2 cellular contexts compared by ENCODE assay signal in genomic region chr22:29578462-29578861, GRCh38.
TF ChIP-seq lines count a peak whose summit lies in the region.

No MANE protein-coding gene starts in this region.

TF ChIP-seq in HepG2, 621 proteins besides CTCF, POLR2A, EP300 and RAD21:
- TF ChIP-seq ZNF552 (CRISPR knock-in tag; IDR thresholded peaks at IDR 0.05; ENCODE audit: borderline replicate concordance) (no peak), RCOR2 (CRISPR knock-in tag; IDR thresholded peaks at IDR 0.05) (no peak), NCOR1 (IDR thresholded peaks at IDR 0.05; ENCODE audit: borderline replicate concordance, low read length) (no peak), RBFOX2 (IDR thresholded peaks at IDR 0.05; ENCODE audit: low read depth, low read length) (peak; percentile 68), HOXA3 (CRISPR knock-in tag; IDR thresholded peaks at IDR 0.05) (no peak), ZNF232 (CRISPR knock-in tag; IDR thresholded peaks at IDR 0.05; ENCODE audit: borderline replicate concordance) (no peak), SP4 (CRISPR knock-in tag; IDR thresholded peaks at IDR 0.05) (no peak), THAP8 (CRISPR knock-in tag; IDR thresholded peaks at IDR 0.05; ENCODE audit: borderline replicate concordance) (no peak), FOXJ3 (CRISPR knock-in tag; IDR thresholded peaks at IDR 0.05; ENCODE audit: borderline replicate concordance) (no peak), SMARCC2 (IDR thresholded peaks at IDR 0.05) (no peak), ZNF101 (CRISPR knock-in tag; IDR thresholded peaks at IDR 0.05; ENCODE audit: borderline replicate concordance, low read depth) (no peak), ZBTB3 (CRISPR knock-in tag; IDR thresholded peaks at IDR 0.05; ENCODE audit: borderline replicate concordance, low read depth) (no peak), ZNF567 (CRISPR knock-in tag; IDR thresholded peaks at IDR 0.05; ENCODE audit: borderline replicate concordance) (0 out of 2 replicates have a peak, but pooled peaks have one; percentile 57), NR2F1 (CRISPR knock-in tag; IDR thresholded peaks at IDR 0.05) (no peak), PAF1 (CRISPR knock-in tag; IDR thresholded peaks at IDR 0.05) (0 out of 2 replicates have a peak, but pooled peaks have one; percentile 27), MAX (IDR thresholded peaks at IDR 0.05) (no peak), NR2C2 (CRISPR knock-in tag; IDR thresholded peaks at IDR 0.05; ENCODE audit: borderline replicate concordance) (no peak), RFX3 (CRISPR knock-in tag; IDR thresholded peaks at IDR 0.05) (no peak)

TF ChIP-seq in K562, 482 proteins besides CTCF, POLR2A, EP300 and RAD21:
- no peak for TF ChIP-seq NFE2L1 (tag; IDR thresholded peaks at IDR 0.05; ENCODE audit: borderline replicate concordance, low read depth)
- peak; percentile 9 for TF ChIP-seq RBM25 (IDR thresholded peaks at IDR 0.05; ENCODE audit: low read depth, low read length, severe bottlenecking)
- TF ChIP-seq DPF2 (IDR thresholded peaks at IDR 0.05): no peak
- no peak for TF ChIP-seq KDM2B (CRISPR knock-in tag; IDR thresholded peaks at IDR 0.05)
- TF ChIP-seq FOXK2 (conservative IDR thresholded peaks at IDR 0.05 in 1 of 2, IDR thresholded peaks at IDR 0.05 in 1 of 2; ENCODE audit: low read depth in 2 of 2): no peak
- TF ChIP-seq MCM7 (IDR thresholded peaks at IDR 0.05): no peak
- TF ChIP-seq SMARCA5 (IDR thresholded peaks at IDR 0.05): no peak
- TF ChIP-seq MEF2D (tag; conservative IDR thresholded peaks at IDR 0.05; ENCODE audit: low read depth): no peak
